ENCODE assay signal across 8 cellular contexts in the genomic region with DNA sequence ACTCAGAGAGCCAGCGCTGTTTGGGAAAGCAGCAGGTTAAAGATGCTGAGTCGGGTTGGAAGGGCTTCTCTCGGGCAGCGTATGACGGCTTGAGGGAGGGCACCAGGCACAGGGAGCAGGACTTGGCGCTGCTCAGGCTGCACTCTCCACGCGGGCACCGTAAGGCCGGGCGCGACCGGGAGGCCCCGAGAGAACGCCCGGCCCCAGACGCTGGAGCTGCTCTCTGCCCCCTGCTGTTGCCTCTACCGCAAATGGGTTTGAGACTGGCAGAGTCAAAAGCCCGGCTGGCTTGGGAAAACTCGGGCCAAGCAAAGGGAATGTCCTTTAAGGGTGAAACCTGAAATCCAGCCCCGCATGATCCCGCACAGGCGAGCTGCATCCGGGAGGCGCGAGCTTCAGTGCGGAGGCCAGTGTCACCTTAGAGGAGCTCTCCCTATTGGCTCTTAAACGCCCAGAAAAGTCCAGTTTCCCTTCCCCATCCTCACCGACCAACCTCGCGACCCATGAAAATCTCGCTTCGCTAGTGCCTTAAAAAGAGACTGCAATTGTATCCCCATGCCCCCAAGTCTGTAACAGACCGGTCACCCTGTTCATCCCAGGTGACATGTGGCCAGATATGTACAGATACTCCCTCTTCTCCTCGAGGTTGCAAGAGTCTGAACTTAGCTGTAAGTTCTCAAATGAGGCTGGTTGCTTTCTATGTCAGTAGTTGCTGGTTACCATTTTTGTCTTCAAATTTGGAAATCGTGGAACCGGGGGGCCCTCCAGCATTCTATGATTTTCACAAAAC. TPM values are rescaled to one million over a fixed set of nuclear protein-coding genes. Genes with fewer than 3 reads are reported as not detected.
DNase-seq lines count a peak whose midpoint lies in the region; ATAC-seq, FAIRE-seq and TF ChIP-seq lines count a peak whose summit lies in the region.

No MANE protein-coding gene starts in this region.

- POLR2A ChIA-PET in PC-3 (lab: Charles Lee; ENCODE audit: unreplicated experiment) = no interaction called here

- no peak for FAIRE-seq in GM12891 (lab: Jason Lieb, UNC)

- no peaks in the 10 kb centered on the region for H3F3A ChIP-seq in PC-3 (ENCODE audit: low read length, unreplicated experiment)

- H3K4me1 ChIP-seq in stomach smooth muscle (ENCODE audit: control insufficient read depth, insufficient read depth, low read length) (peaks cover 29% of the 10 kb centered on the region), PC-3 (ENCODE audit: insufficient read depth, low read length) (no peaks in the 10 kb centered on the region)

- no peak for DNase-seq in activated T-cell treated with anti-CD3 and anti-CD28 coated beads, Interleukin-2, amount 50 U/mL, for 24 hours
- DNase-seq in activated T-cell treated with anti-CD3 and anti-CD28 coated beads for 4 hours (no peak), iPS-NIHi7 (ENCODE audit: extremely low spot score) (peak; percentile 28), PC-3 (no peak), GM12891 (ENCODE audit: insufficient read length, low spot score) (no peak)

- H3K9me3 ChIP-seq in stomach smooth muscle (ENCODE audit: control insufficient read depth in 2 of 2, low read length in 2 of 2) (peaks cover 0 to 3% of the 10 kb centered on the region in 2 donors), PC-3 (ENCODE audit: low read length) (no peaks in the 10 kb centered on the region)

- H3K9me2 ChIP-seq in PC-3 (replicated peaks; ENCODE audit: low read length) = no peaks in the 10 kb centered on the region

- H3K4me3 Mint-ChIP-seq in activated T-cell treated with anti-CD3 and anti-CD28 coated beads, Interleukin-2, amount 50 U/mL, for 24 hours = peak overlapping the region; percentile 58

- no TSS peak for BruUV-seq in PC-3 (replicated peaks; lab: Mats Ljungman, UMichigan)

- no peak overlapping the region for H2AFZ ChIP-seq in PC-3 (ENCODE audit: low read length)

- H3K27ac ChIP-seq in angular gyrus (ENCODE audit: low read depth, low read length) (peak overlapping the region; percentile 34), stomach smooth muscle (ENCODE audit: low read length) (no peak overlapping the region), PC-3 (ENCODE audit: low read length) (no peak overlapping the region)

- H3K9ac ChIP-seq in stomach smooth muscle (ENCODE audit: low read length in 2 of 2) (peak overlapping the region in 1 of 2 donors; percentile 58), PC-3 (ENCODE audit: low read length) (no peak overlapping the region)

- H3K36me3 ChIP-seq in stomach smooth muscle (ENCODE audit: control insufficient read depth in 2 of 2, insufficient read depth in 2 of 2, low read length in 2 of 2) = no peaks in the 10 kb centered on the region
- no peaks in the 10 kb centered on the region for H3K36me3 ChIP-seq in PC-3 (ENCODE audit: low read depth, low read length)

- H3K4me3 ChIP-seq in stomach smooth muscle (ENCODE audit: low read length in 2 of 2) = peak overlapping the region; percentile 38 to 75
- H3K4me3 ChIP-seq in PC-3 (ENCODE audit: low read length) = no peak overlapping the region

- no peak overlapping the region for H3K4me2 ChIP-seq in PC-3 (ENCODE audit: low read length)

- no peaks in the 10 kb centered on the region for H3K9me3 Mint-ChIP-seq in activated T-cell treated with anti-CD3 and anti-CD28 coated beads, Interleukin-2, amount 50 U/mL, for 24 hours

- peaks cover 62 to 96% of the 10 kb centered on the region in 2 donors for H3K27me3 ChIP-seq in stomach smooth muscle (ENCODE audit: control insufficient read depth in 1 of 2, insufficient read depth in 2 of 2, low read length in 2 of 2)
- peaks cover 13% of the 10 kb centered on the region for H3K27me3 ChIP-seq in PC-3 (ENCODE audit: low read length)

- no peaks in the 10 kb centered on the region for H4K20me1 ChIP-seq in PC-3 (ENCODE audit: low read length)

- H3K27ac Mint-ChIP-seq in activated T-cell treated with anti-CD3 and anti-CD28 coated beads, Interleukin-2, amount 50 U/mL, for 24 hours = no peak overlapping the region

- H3K4me1 Mint-ChIP-seq in activated T-cell treated with anti-CD3 and anti-CD28 coated beads, Interleukin-2, amount 50 U/mL, for 24 hours (ENCODE audit: low read depth) = peaks cover 48% of the 10 kb centered on the region

- no peak for TF ChIP-seq POLR2A in GM12891 (IDR thresholded peaks at IDR 0.05; ENCODE audit: low read depth, low read length)

- no peaks in the 10 kb centered on the region for H3K79me2 ChIP-seq in PC-3 (ENCODE audit: low read length)

- no peak for ATAC-seq in PC-3
- ATAC-seq in HG02759 (IDR thresholded peaks at IDR 0.05; ENCODE audit: unreplicated experiment) = no peak

- CTCF ChIA-PET in PC-3 (lab: Charles Lee) = no interaction called here

- no peak for TF ChIP-seq CTCF in PC-3 (conservative IDR thresholded peaks at IDR 0.05; ENCODE audit: low read depth, low read length)

- intact Hi-C loops in PC-3 (cut with micrococcal nuclease) = no loop called here

- H3K27me3 Mint-ChIP-seq in activated T-cell treated with anti-CD3 and anti-CD28 coated beads, Interleukin-2, amount 50 U/mL, for 24 hours = peaks cover 94% of the 10 kb centered on the region

- H3K36me3 Mint-ChIP-seq in activated T-cell treated with anti-CD3 and anti-CD28 coated beads, Interleukin-2, amount 50 U/mL, for 24 hours (ENCODE audit: low read depth) = no peaks in the 10 kb centered on the region

TF ChIP-seq in GM12891, 5 proteins besides CTCF, POLR2A, EP300 and RAD21:
- no peak for TF ChIP-seq PAX5 (IDR thresholded peaks at IDR 0.05; ENCODE audit: insufficient read depth, low read length, severe bottlenecking)
- no peak for TF ChIP-seq SPI1 (IDR thresholded peaks at IDR 0.05; ENCODE audit: low read depth, low read length)
- TF ChIP-seq POLR2AphosphoS5 (IDR thresholded peaks at IDR 0.05; ENCODE audit: low read depth, low read length) = no peak
- TF ChIP-seq POU2F2 (IDR thresholded peaks at IDR 0.05; ENCODE audit: low read depth, low read length) = no peak

RNA-seq across cellular contexts. Expression of a gene that starts 1.1 kb away (rescaled TPM):
- total RNA-seq in PC-3 (2014; rRNA removed) = not detected in 2 replicates
- 0.06 TPM for polyA plus RNA-seq in GM12891 (2012; ENCODE audit: low read depth, missing spikeins)
